1 cellular context compared by ENCODE assay signal in the genomic region with DNA sequence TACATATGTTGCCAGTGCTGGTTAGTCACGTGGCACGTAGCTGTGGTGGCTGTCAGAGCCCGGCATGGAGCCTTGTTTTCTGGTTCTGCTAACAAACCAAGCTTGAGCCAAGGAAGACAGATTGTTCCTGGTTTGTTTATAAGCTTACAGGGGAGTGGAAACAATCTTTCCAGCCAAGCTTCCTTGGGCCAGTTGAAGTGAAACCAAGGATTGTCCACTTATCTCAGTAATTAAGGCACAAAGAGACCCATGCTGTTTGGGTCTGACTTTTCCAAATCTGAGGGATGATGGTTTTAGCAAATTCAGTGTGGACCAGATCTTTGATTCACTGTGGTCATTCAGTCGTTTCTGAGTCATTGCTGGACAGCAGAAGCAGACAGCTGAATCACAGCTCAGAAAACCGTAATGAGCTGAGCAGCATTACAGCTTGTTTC.
TF ChIP-seq lines count a peak whose summit lies in the region.

No MANE protein-coding gene starts in this region.

TF ChIP-seq in liver, 16 proteins besides CTCF, POLR2A, EP300 and RAD21 (continued from another document):
- TF ChIP-seq, protein P1, sequence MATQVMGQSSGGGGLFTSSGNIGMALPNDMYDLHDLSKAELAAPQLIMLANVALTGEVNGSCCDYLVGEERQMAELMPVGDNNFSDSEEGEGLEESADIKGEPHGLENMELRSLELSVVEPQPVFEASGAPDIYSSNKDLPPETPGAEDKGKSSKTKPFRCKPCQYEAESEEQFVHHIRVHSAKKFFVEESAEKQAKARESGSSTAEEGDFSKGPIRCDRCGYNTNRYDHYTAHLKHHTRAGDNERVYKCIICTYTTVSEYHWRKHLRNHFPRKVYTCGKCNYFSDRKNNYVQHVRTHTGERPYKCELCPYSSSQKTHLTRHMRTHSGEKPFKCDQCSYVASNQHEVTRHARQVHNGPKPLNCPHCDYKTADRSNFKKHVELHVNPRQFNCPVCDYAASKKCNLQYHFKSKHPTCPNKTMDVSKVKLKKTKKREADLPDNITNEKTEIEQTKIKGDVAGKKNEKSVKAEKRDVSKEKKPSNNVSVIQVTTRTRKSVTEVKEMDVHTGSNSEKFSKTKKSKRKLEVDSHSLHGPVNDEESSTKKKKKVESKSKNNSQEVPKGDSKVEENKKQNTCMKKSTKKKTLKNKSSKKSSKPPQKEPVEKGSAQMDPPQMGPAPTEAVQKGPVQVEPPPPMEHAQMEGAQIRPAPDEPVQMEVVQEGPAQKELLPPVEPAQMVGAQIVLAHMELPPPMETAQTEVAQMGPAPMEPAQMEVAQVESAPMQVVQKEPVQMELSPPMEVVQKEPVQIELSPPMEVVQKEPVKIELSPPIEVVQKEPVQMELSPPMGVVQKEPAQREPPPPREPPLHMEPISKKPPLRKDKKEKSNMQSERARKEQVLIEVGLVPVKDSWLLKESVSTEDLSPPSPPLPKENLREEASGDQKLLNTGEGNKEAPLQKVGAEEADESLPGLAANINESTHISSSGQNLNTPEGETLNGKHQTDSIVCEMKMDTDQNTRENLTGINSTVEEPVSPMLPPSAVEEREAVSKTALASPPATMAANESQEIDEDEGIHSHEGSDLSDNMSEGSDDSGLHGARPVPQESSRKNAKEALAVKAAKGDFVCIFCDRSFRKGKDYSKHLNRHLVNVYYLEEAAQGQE (IDR thresholded peaks at IDR 0.05): peak; percentile 37
TF ChIP-seq in liver: peak in this region for 1.
